ENCODE assay signal across 10 cellular contexts in the genomic region with DNA sequence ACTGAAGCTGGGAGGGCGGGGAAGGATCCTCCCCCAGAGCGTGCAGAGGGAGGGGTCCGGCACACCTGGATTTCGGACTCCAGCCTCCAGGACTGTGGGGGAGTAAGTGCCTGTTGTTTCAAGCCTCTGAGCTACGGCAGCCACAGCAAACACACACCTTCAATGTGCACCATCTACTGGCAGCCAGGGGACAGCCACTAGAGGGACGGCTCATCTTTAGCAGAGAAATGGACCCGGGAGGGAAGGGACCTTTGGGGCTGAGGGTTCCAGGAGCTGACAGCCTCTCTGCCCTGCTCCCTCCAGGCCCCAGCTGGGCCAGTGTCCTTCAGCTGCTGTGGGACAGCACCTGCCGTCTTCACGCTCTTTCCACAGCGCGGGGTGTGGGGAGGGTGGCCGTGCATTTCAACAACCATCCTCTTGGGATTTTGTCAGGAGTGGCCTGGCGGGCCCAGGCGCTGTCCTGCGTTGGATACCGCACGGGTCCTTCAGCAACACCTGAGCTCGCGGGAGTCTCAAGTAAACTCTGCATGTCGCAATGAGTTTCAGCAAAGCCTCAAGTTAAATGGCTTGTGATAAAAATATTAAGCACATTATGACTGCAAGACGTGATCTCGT.
DNase-seq lines count a peak whose midpoint lies in the region; ATAC-seq and TF ChIP-seq lines count a peak whose summit lies in the region.
"Had no signal": no experiment of that assay in that cellular context is flagged by ENCODE, and none has a peak within 500 bp of the region (broad histone marks: within the 10 kb centered on the region; RNA-seq: fewer than 3 reads in every experiment).

No MANE protein-coding gene starts in this region.

- intact Hi-C loops in right cardiac atrium (cut with DNase I), result loop anchor here in 1 of 4 donors (5.0 kb wide), 1 partner anchor 233 kb away; a partner anchor contains a TSS

- no peaks in the 10 kb centered on the region for H3K4me1 Mint-ChIP-seq in stimulated activated naive B cell treated with anti-CD40 and anti-IgM and Interleukin-4, amounts not matched to agents 10 μg/mL and 1 μg/mL and 100 μg/mL, for 72 hours
- H3K4me1 Mint-ChIP-seq: central memory CD8-positive, alpha-beta T cell had no signal

- no peak overlapping the region for H3K27ac ChIP-seq in right cardiac atrium (ENCODE audit: low read length)

- no peaks in the 10 kb centered on the region for H3K36me3 ChIP-seq in NT2/D1 (ENCODE audit: insufficient read depth, insufficient read length, low read length)

- no peak overlapping the region for H3K27ac Mint-ChIP-seq in stimulated activated naive B cell treated with anti-CD40 and anti-IgM and Interleukin-4, amounts not matched to agents 10 μg/mL and 1 μg/mL and 100 μg/mL, for 72 hours
- peak overlapping the region in 1 of 2 donors; percentile 69 for H3K27ac Mint-ChIP-seq in activated naive CD4-positive, alpha-beta T cell treated with anti-CD3 and anti-CD28 coated beads, Interleukin-2, amount 50 U/mL, for 72 hours

- H3K4me3 ChIP-seq in NT2/D1 (ENCODE audit: insufficient read length, low read depth) (no peak overlapping the region), right cardiac atrium (ENCODE audit: low read length) (no peak overlapping the region)

- TF ChIP-seq CTCF in omental fat pad (IDR thresholded peaks at IDR 0.05), result no peak

- no peaks in the 10 kb centered on the region for H3K27me3 ChIP-seq in NT2/D1 (ENCODE audit: insufficient read depth, insufficient read length)
- no peaks in the 10 kb centered on the region for H3K27me3 ChIP-seq in right cardiac atrium (ENCODE audit: control insufficient read depth, insufficient read depth)

- H3K9me3 ChIP-seq in NT2/D1 (ENCODE audit: insufficient read depth, low read length), result peaks cover 12% of the 10 kb centered on the region
- H3K9me3 ChIP-seq in right cardiac atrium (ENCODE audit: control insufficient read depth, low read length), result no peaks in the 10 kb centered on the region

- H3K27me3 Mint-ChIP-seq in stimulated activated naive B cell treated with anti-CD40 and anti-IgM and Interleukin-4, amounts not matched to agents 10 μg/mL and 1 μg/mL and 100 μg/mL, for 72 hours, result peaks cover 11 to 22% of the 10 kb centered on the region in 2 donors

- H3K4me1 ChIP-seq in NT2/D1 (ENCODE audit: insufficient read depth, insufficient read length) (peaks cover 8% of the 10 kb centered on the region), right cardiac atrium (ENCODE audit: control insufficient read depth, insufficient read depth, low read length) (no peaks in the 10 kb centered on the region)

- no peak overlapping the region for H3K9ac ChIP-seq in NT2/D1 (ENCODE audit: insufficient read length, low read depth)

- H3K4me3 Mint-ChIP-seq in stimulated activated naive B cell treated with anti-CD40 and anti-IgM and Interleukin-4, amounts not matched to agents 10 μg/mL and 1 μg/mL and 100 μg/mL, for 72 hours, result no peak overlapping the region
- H3K4me3 Mint-ChIP-seq: central memory CD8-positive, alpha-beta T cell had no signal

- DNase-seq in NCI-H510A treated with DMSO at 0.1 percent for 48 hours (lab: John Stamatoyannopoulos, UW), result peak; percentile 66
- DNase-seq in NCI-H510A (lab: John Stamatoyannopoulos, UW), result no peak
- DNase-seq in NT2/D1 (ENCODE audit: low read depth, low spot score), result peak; percentile 11
- DNase-seq in right cardiac atrium, result peak in 2 of 3 donors; percentile 55 to 56
- DNase-seq in stimulated activated naive B cell treated with anti-CD40 and anti-IgM and Interleukin-4, amounts not matched to agents 10 μg/mL and 1 μg/mL and 100 μg/mL, for 72 hours, result no peak
- DNase-seq in activated naive CD4-positive, alpha-beta T cell treated with anti-CD3 and anti-CD28 coated beads, Interleukin-2, amount 50 U/mL, for 72 hours (ENCODE audit: low spot score in 2 of 2), result no peak
- DNase-seq in NCI-H2227 (lab: John Stamatoyannopoulos, UW; ENCODE audit: unreplicated experiment), result no peak
- no peak for DNase-seq in omental fat pad (ENCODE audit: low spot score)

- no peaks in the 10 kb centered on the region for H3K36me3 Mint-ChIP-seq in stimulated activated naive B cell treated with anti-CD40 and anti-IgM and Interleukin-4, amounts not matched to agents 10 μg/mL and 1 μg/mL and 100 μg/mL, for 72 hours
- H3K36me3 Mint-ChIP-seq in activated naive CD4-positive, alpha-beta T cell treated with anti-CD3 and anti-CD28 coated beads, Interleukin-2, amount 50 U/mL, for 72 hours, result no peaks in the 10 kb centered on the region

- WGBS in right cardiac atrium, result 56% methylated on average over 22 of the region's 22 CpGs

- H3K9me3 Mint-ChIP-seq in stimulated activated naive B cell treated with anti-CD40 and anti-IgM and Interleukin-4, amounts not matched to agents 10 μg/mL and 1 μg/mL and 100 μg/mL, for 72 hours, result peaks cover 12 to 13% of the 10 kb centered on the region in 2 donors
- peaks cover 0 to 4% of the 10 kb centered on the region in 2 donors for H3K9me3 Mint-ChIP-seq in activated naive CD4-positive, alpha-beta T cell treated with anti-CD3 and anti-CD28 coated beads, Interleukin-2, amount 50 U/mL, for 72 hours
- H3K9me3 Mint-ChIP-seq: central memory CD8-positive, alpha-beta T cell had no signal

- ATAC-seq in right cardiac atrium, result peak; percentile 41 to 66
- ATAC-seq in stimulated activated naive B cell treated with anti-CD40 and anti-IgM and Interleukin-4, amounts not matched to agents 10 μg/mL and 1 μg/mL and 100 μg/mL, for 72 hours (replicated peaks), result peak; percentile 31 to 46
- ATAC-seq in activated naive CD4-positive, alpha-beta T cell treated with anti-CD3 and anti-CD28 coated beads, Interleukin-2, amount 50 U/mL, for 72 hours, result no peak
- ATAC-seq in omental fat pad (ENCODE audit: low FRiP score), result no peak
- ATAC-seq: activated CD4-positive, CD25-positive, alpha-beta regulatory T cell treated with anti-CD3 and anti-CD28 coated beads, Interleukin-2, amount 50 U/mL, for 24 hours had no signal

Comparison
In these comparisons a context has a peak if more than half of its experiments do, and no peak if none do; other contexts are left out.
1. DNase-seq: peak in NCI-H510A treated with DMSO at 0.1 percent for 48 hours (single experiment), NT2/D1 (single experiment) and right cardiac atrium (2 of 3); none in NCI-H510A (single experiment), stimulated activated naive B cell treated with anti-CD40 and anti-IgM and Interleukin-4, amounts not matched to agents 10 μg/mL and 1 μg/mL and 100 μg/mL, for 72 hours (single experiment), activated naive CD4-positive, alpha-beta T cell treated with anti-CD3 and anti-CD28 coated beads, Interleukin-2, amount 50 U/mL, for 72 hours (0 of 2), NCI-H2227 (single experiment) and omental fat pad (single experiment).
2. ATAC-seq: peak in right cardiac atrium (2 of 2) and stimulated activated naive B cell treated with anti-CD40 and anti-IgM and Interleukin-4, amounts not matched to agents 10 μg/mL and 1 μg/mL and 100 μg/mL, for 72 hours (2 of 2); none in activated naive CD4-positive, alpha-beta T cell treated with anti-CD3 and anti-CD28 coated beads, Interleukin-2, amount 50 U/mL, for 72 hours (0 of 2) and omental fat pad (single experiment).